8 cellular contexts compared by ENCODE assay signal in the genomic region with DNA sequence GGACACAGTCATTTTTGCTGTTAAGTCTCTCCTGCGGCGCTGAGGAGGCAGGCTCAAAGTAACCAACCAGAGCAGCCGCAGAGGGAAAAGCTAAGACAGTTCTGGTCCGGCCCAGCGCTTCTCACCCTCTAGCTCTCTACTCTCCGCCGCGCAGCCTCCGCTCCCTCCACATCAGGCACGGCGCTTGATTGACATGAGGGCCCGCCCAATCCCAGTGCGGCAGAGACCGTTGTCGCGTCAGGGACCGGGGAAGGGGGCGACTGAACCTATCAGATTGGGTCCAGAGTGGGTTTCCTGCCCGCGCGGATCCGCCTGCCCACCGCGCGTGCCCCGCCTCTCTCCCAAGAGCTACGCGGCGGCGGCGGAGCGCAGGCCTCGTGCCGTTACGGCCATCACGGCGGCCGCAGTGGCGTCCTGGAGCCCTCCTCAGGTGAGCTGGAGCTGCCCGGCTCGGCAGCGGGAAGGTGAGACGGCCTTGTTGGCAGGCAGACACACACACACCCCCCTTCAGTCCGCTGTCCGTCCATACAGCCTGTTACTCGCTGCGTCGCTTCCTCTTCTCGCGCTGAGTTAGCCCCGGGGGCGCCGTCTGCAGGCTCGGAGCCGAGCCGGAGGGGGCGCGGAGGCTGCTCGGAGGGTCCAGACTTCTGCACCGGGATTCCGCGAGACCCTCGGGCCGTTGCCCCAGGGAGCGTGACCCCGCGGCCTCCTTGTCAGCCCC. TPM values are rescaled to one million over a fixed set of nuclear protein-coding genes. Genes with fewer than 3 reads are reported as not detected.
DNase-seq lines count a peak whose midpoint lies in the region; ATAC-seq and TF ChIP-seq lines count a peak whose summit lies in the region.

NCK1 (plus strand) TSS at position 319 of the 721 bp plus-strand sequence. CDS start 65,794 bp downstream, outside the sequence.

- H3K4me3 ChIP-seq in DND-41 (ENCODE audit: low read depth in 1 of 2, low read length in 2 of 2) (peak within 1 kb of the TSS; percentile 76 to 86), KMS-11 (IDR thresholded peaks at IDR 0.05; ENCODE audit: insufficient read depth, low read depth, low read length) (peak within 1 kb of the TSS; percentile 76), Peyer's patch (peak within 1 kb of the TSS; percentile 59 to 91 (median 76)), muscle layer of duodenum (ENCODE audit: low read depth in 1 of 2, low read length in 2 of 2) (peak within 1 kb of the TSS; percentile 89 to 92)

- peak; percentile 80 to 95 for TF ChIP-seq POLR2A in Peyer's patch (IDR thresholded peaks at IDR 0.05)

- peak within 1 kb of the TSS; percentile 87 for H3K9ac ChIP-seq in DND-41 (ENCODE audit: low read depth, low read length)
- peak within 1 kb of the TSS; percentile 73 for H3K9ac ChIP-seq in KMS-11

- peak; percentile 99 for DNase-seq in DND-41
- peak; percentile 99 to 100 (median 99) for DNase-seq in Peyer's patch
- peak; percentile 97 to 98 for DNase-seq in activated T-cell treated with anti-CD3 and anti-CD28 coated beads, Interleukin-2, amount 50 U/mL, for 48 hours
- DNase-seq in stimulated activated CD8-positive, alpha-beta memory T cell treated with anti-CD3 and anti-CD28 coated beads, Interleukin-7, amount 100 ng/mL, for 4 hours (ENCODE audit: low read depth in 2 of 2): peak; percentile 98

- H3K4me1 ChIP-seq in DND-41 (ENCODE audit: insufficient read depth, low read length) (peaks cover 41% of the 10 kb centered on the region), KMS-11 (ENCODE audit: low read depth, poor library complexity, severe bottlenecking) (peaks cover 21% of the 10 kb centered on the region), Peyer's patch (peaks cover 0 to 9% (median 0%) of the 10 kb centered on the region in 4 donors), muscle layer of duodenum (ENCODE audit: control insufficient read depth in 1 of 2, insufficient read depth in 2 of 2, low read length in 2 of 2) (peaks cover 10 to 15% of the 10 kb centered on the region in 2 donors)

- H3K9me3 ChIP-seq in DND-41 (ENCODE audit: insufficient read depth, low read length, severe bottlenecking): no peaks in the 10 kb centered on the region
- no peaks in the 10 kb centered on the region for H3K9me3 ChIP-seq in Peyer's patch
- no peaks in the 10 kb centered on the region for H3K9me3 ChIP-seq in muscle layer of duodenum (ENCODE audit: control insufficient read depth in 1 of 2, low read length in 2 of 2)

- ATAC-seq in DND-41 (ENCODE audit: insufficient read depth, low read depth) (peak; percentile 96), GM21737 (IDR thresholded peaks at IDR 0.05; ENCODE audit: unreplicated experiment) (peak; percentile 97), esophagus mucosa (peak; percentile 100)

- H4K20me1 ChIP-seq in DND-41 (ENCODE audit: insufficient read depth, low read length) (peaks cover 7% of the 10 kb centered on the region; the same call in 1 of the 2 replicates), KMS-11 (ENCODE audit: insufficient read depth) (no peaks in the 10 kb centered on the region)

- peaks cover 90% of the 10 kb centered on the region for H3K79me2 ChIP-seq in DND-41 (ENCODE audit: insufficient read depth, low read length)
- peaks cover 56% of the 10 kb centered on the region for H3K79me2 ChIP-seq in KMS-11 (ENCODE audit: insufficient read depth, low read depth)

- H3K27me3 ChIP-seq in DND-41 (ENCODE audit: insufficient read depth, low read length, poor library complexity) (no peaks in the 10 kb centered on the region), KMS-11 (ENCODE audit: insufficient read depth, low read depth) (no peaks in the 10 kb centered on the region), Peyer's patch (no peaks in the 10 kb centered on the region), muscle layer of duodenum (ENCODE audit: low read depth, low read length) (no peaks in the 10 kb centered on the region)

- TF ChIP-seq CTCF in DND-41 (IDR thresholded peaks at IDR 0.05; ENCODE audit: borderline replicate concordance, extremely low read depth, low read length, poor library complexity, severe bottlenecking) (peak; percentile 48), KMS-11 (conservative IDR thresholded peaks at IDR 0.05; ENCODE audit: low read depth, low read length) (no peak), Peyer's patch (IDR thresholded peaks at IDR 0.05) (peak in 3 of 6 experiments; percentile 12 to 17 (median 17))

- peak within 1 kb of the TSS; percentile 94 for H3K27ac ChIP-seq in DND-41 (ENCODE audit: low read length)
- H3K27ac ChIP-seq in KMS-11: peak within 1 kb of the TSS; percentile 88
- H3K27ac ChIP-seq in Peyer's patch: peak within 1 kb of the TSS; percentile 86 to 94 (median 90)
- peak within 1 kb of the TSS; percentile 77 for H3K27ac ChIP-seq in muscle layer of duodenum (ENCODE audit: low read length)

- peak within 1 kb of the TSS; percentile 79 for H3K4me2 ChIP-seq in DND-41 (ENCODE audit: insufficient read depth, low read length)
- H3K4me2 ChIP-seq in KMS-11: peak within 1 kb of the TSS; percentile 97

- H3K36me3 ChIP-seq in DND-41 (ENCODE audit: insufficient read depth, low read length): peaks cover 7% of the 10 kb centered on the region; the same call in 1 of the 2 replicates
- no peaks in the 10 kb centered on the region for H3K36me3 ChIP-seq in KMS-11 (ENCODE audit: insufficient read depth)
- no peaks in the 10 kb centered on the region for H3K36me3 ChIP-seq in Peyer's patch
- H3K36me3 ChIP-seq in muscle layer of duodenum (ENCODE audit: control insufficient read depth in 1 of 2, insufficient read depth in 2 of 2, low read length in 2 of 2): no peaks in the 10 kb centered on the region

- H2AFZ ChIP-seq in DND-41 (ENCODE audit: low read depth, low read length) (peak within 1 kb of the TSS; percentile 87), KMS-11 (ENCODE audit: low read depth) (peak within 1 kb of the TSS; percentile 99)

RNA-seq across cellular contexts. Expression of gene NCK1, which starts in this region (rescaled TPM):
- total RNA-seq in Peyer's patch: 10 to 100 TPM; 11.9 to 48.7 (median 33.5) TPM
- total RNA-seq in esophagus mucosa: 61.9 TPM

Comparison
In these comparisons a context has a peak if more than half of its experiments do, and no peak if none do; other contexts are left out.
1. Peak in every context shown above with its lines: DNase-seq, ATAC-seq, H3K4me3 ChIP-seq and H3K27ac ChIP-seq.